ENCODE assay signal across 8 cellular contexts in the genomic region with DNA sequence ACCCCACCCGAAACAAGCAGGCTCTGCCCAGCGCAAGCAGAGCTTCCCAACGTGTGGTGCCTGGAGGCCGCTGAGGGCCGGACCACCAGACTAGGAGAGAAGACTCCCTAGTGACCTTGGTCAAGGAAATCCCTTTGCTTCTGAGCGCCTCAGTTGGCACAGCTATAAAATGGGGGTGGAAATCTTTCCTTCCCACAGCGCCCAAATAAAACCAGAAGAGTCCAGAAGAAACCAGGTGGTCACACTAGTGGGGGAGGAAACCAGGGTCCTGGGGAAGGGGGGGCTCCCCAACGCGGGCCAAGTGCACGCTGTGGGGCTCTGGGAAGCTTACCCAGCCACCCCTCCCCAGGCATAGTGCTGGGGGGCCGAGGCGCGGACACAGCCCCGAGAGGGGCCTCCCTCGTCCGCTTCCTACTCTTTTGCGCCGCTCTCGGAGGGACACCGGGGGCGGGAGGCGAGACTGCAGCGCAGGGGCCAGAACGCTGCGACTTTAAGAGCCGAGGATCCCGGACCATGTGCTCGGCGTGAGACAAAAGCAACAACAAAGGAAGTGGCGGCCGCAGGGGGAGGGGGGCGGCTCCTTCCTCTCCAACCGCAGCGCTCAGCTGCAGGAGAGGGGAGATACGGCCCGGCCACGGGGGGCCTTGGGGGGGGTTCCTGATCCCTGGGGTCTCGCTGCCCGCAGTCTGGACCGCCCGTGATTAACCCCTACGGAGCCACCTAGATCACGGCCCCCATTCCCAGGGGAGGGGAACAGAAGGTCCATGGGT. TPM values are rescaled to one million over a fixed set of nuclear protein-coding genes. Genes with fewer than 3 reads are reported as not detected.
A peak's percentile ranks its signal among the peaks of the same experiment; 100 is the strongest.
DNase-seq lines count a peak whose midpoint lies in the region; ATAC-seq and TF ChIP-seq lines count a peak whose summit lies in the region.

No MANE protein-coding gene starts in this region.

- H3K4me1 ChIP-seq in Caco-2 = peaks cover 3% of the 10 kb centered on the region
- peaks cover 20 to 46% (median 42%) of the 10 kb centered on the region in 4 donors for H3K4me1 ChIP-seq in liver (ENCODE audit: control insufficient read depth in 4 of 4, insufficient read depth in 4 of 4, low read length in 3 of 4)

- H3K9me3 ChIP-seq in Caco-2 (no peaks in the 10 kb centered on the region), liver (ENCODE audit: control insufficient read depth in 4 of 4, low read length in 3 of 4) (no peaks in the 10 kb centered on the region)

- CTCF ChIA-PET in Caco-2 (lab: Charles Lee) = interaction anchor here (0.8 to 2.5 kb wide), 8 partner anchors 14 to 125 kb away, joined by 3 to 24 read pairs (median 4); partner anchors contain the start of genes CLTB and FAF2
- CTCF ChIA-PET in activated CD4-positive, alpha-beta T cell treated with anti-CD3 and anti-CD28 coated beads, Interleukin-2, amount 10 ng/mL, durations not matched to agents 7 days and 5 days (lab: Charles Lee) = interaction anchor here (0.6 to 4.8 kb wide), 6 partner anchors 15 to 152 kb away, joined by 3 to 31 read pairs (median 3); partner anchors contain the start of genes CLTB and FAF2

- H3K27me3 ChIP-seq in Caco-2 (replicated peaks; ENCODE audit: control insufficient read depth, insufficient read depth, low read length) (no peaks in the 10 kb centered on the region), H7 (ENCODE audit: control insufficient read depth, insufficient read depth, low read length) (no peaks in the 10 kb centered on the region), liver (ENCODE audit: control insufficient read depth in 4 of 4, insufficient read depth in 4 of 4, low read length in 3 of 4) (no peaks in the 10 kb centered on the region)

- H3K9me3 Mint-ChIP-seq in Caco-2 (ENCODE audit: unreplicated experiment) = no peaks in the 10 kb centered on the region
- H3K9me3 Mint-ChIP-seq in activated CD4-positive, alpha-beta T cell treated with anti-CD3 and anti-CD28 coated beads, Interleukin-2, amount 10 ng/mL, durations not matched to agents 7 days and 5 days = no peaks in the 10 kb centered on the region

- H3K9ac ChIP-seq in liver (ENCODE audit: low read depth in 1 of 2, low read length in 2 of 2) = peak overlapping the region; percentile 44 to 70

- peak overlapping the region; percentile 97 to 99 for H3K27ac ChIP-seq in liver (ENCODE audit: low read depth in 1 of 2, low read length in 2 of 2)

- H3K36me3 ChIP-seq in Caco-2 (ENCODE audit: control insufficient read depth, insufficient read depth, low read length) (peaks cover 7% of the 10 kb centered on the region; the same call in 1 of the 2 replicates), H7 (replicated peaks; ENCODE audit: control insufficient read depth, insufficient read depth, low read length) (peaks cover 14% of the 10 kb centered on the region), liver (ENCODE audit: control insufficient read depth in 4 of 4, insufficient read depth in 3 of 4, low read depth in 1 of 4, low read length in 3 of 4) (peaks cover 0 to 6% (median 3%) of the 10 kb centered on the region in 4 donors)

- POLR2A ChIA-PET in Caco-2 (lab: Charles Lee) = interaction anchor here (0.6 to 1.9 kb wide), 7 partner anchors 11 to 1913 kb away, joined by 3 to 17 read pairs (median 4); partner anchors contain the start of gene FAF2
- POLR2A ChIA-PET in activated CD4-positive, alpha-beta T cell treated with anti-CD3 and anti-CD28 coated beads, Interleukin-2, amount 10 ng/mL, durations not matched to agents 7 days and 5 days (lab: Charles Lee) = interaction anchor here (0.6 kb wide), 1 partner anchor 88 kb away, joined by 4 read pairs; the partner anchor contains the start of gene FAF2

- WGBS in liver = 9% methylated on average over 43 of the region's 43 CpGs

- no peak for TF ChIP-seq CTCF in Caco-2 (IDR thresholded peaks at IDR 0.05; ENCODE audit: insufficient read depth in 1 of 2, low read depth in 1 of 2, low read length in 1 of 2, severe bottlenecking in 1 of 2, unreplicated experiment in 1 of 2)
- TF ChIP-seq CTCF in liver (IDR thresholded peaks at IDR 0.05; ENCODE audit: low read depth, low read length, missing input control) = no peak

- H3K4me3 ChIP-seq in Caco-2 (ENCODE audit: low read depth, low read length) (peak overlapping the region; percentile 90), H7 (ENCODE audit: insufficient read depth, low read depth, low read length) (peak overlapping the region; percentile 99), liver (ENCODE audit: low read depth in 1 of 3, low read length in 3 of 3) (peak overlapping the region; percentile 73 to 85 (median 78))

- H3K27ac Mint-ChIP-seq in Caco-2 (ENCODE audit: unreplicated experiment) = peak overlapping the region; percentile 96
- H3K27ac Mint-ChIP-seq in activated CD4-positive, alpha-beta T cell treated with anti-CD3 and anti-CD28 coated beads, Interleukin-2, amount 10 ng/mL, durations not matched to agents 7 days and 5 days = peak overlapping the region; percentile 100

- TF ChIP-seq RAD21 in liver (IDR thresholded peaks at IDR 0.05) = no peak

- H3K36me3 Mint-ChIP-seq in Caco-2 (ENCODE audit: insufficient read depth, unreplicated experiment) = peaks cover 48% of the 10 kb centered on the region
- peaks cover 35% of the 10 kb centered on the region for H3K36me3 Mint-ChIP-seq in activated CD4-positive, alpha-beta T cell treated with anti-CD3 and anti-CD28 coated beads, Interleukin-2, amount 10 ng/mL, durations not matched to agents 7 days and 5 days (ENCODE audit: low read depth)

- DNase-seq in Caco-2 (peak; percentile 77 to 81), H7 (peak; percentile 95), NCI-H226 (peak; percentile 66), dermis blood vessel endothelial cell (peak; percentile 88)
- peak; percentile 89 for DNase-seq in activated CD4-positive, alpha-beta T cell treated with anti-CD3 and anti-CD28 coated beads, Interleukin-2, amount 10 ng/mL, durations not matched to agents 7 days and 5 days
- DNase-seq in stimulated activated CD4-positive, alpha-beta T cell treated with anti-CD3 and anti-CD28 coated beads, Interleukin-2, amount 100 ng/mL, for 4 hours (ENCODE audit: low read depth) = peak; percentile 65

- ATAC-seq in HG02588 (IDR thresholded peaks at IDR 0.05; ENCODE audit: unreplicated experiment) = no peak

- H3K27me3 Mint-ChIP-seq in Caco-2 (ENCODE audit: insufficient read depth, unreplicated experiment) = no peaks in the 10 kb centered on the region
- no peaks in the 10 kb centered on the region for H3K27me3 Mint-ChIP-seq in activated CD4-positive, alpha-beta T cell treated with anti-CD3 and anti-CD28 coated beads, Interleukin-2, amount 10 ng/mL, durations not matched to agents 7 days and 5 days

- intact Hi-C loops in Caco-2 (cut with micrococcal nuclease; ENCODE audit: unreplicated experiment) = loop anchor here (2.0 to 5.0 kb wide), 2 partner anchors 88 to 1899 kb away; partner anchors contain the start of gene FAF2

- peaks cover 23% of the 10 kb centered on the region for H3K4me1 Mint-ChIP-seq in Caco-2 (ENCODE audit: low read depth, unreplicated experiment)
- peaks cover 65% of the 10 kb centered on the region for H3K4me1 Mint-ChIP-seq in activated CD4-positive, alpha-beta T cell treated with anti-CD3 and anti-CD28 coated beads, Interleukin-2, amount 10 ng/mL, durations not matched to agents 7 days and 5 days

- H3K4me3 Mint-ChIP-seq in Caco-2 (ENCODE audit: unreplicated experiment) = peak overlapping the region; percentile 96
- H3K4me3 Mint-ChIP-seq in activated CD4-positive, alpha-beta T cell treated with anti-CD3 and anti-CD28 coated beads, Interleukin-2, amount 10 ng/mL, durations not matched to agents 7 days and 5 days = peak overlapping the region; percentile 94

- BruUV-seq in Caco-2 (replicated peaks; lab: Mats Ljungman, UMichigan) = no TSS peak

TF ChIP-seq in liver, 16 proteins besides CTCF, POLR2A, EP300 and RAD21 (continues in another document):
- TF ChIP-seq HNF4A (conservative IDR thresholded peaks at IDR 0.05) (no peak), RXRA (IDR thresholded peaks at IDR 0.05) (no peak)
- TF ChIP-seq, protein P1, sequence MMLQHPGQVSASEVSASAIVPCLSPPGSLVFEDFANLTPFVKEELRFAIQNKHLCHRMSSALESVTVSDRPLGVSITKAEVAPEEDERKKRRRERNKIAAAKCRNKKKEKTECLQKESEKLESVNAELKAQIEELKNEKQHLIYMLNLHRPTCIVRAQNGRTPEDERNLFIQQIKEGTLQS (IDR thresholded peaks at IDR 0.05) = no peak
- TF ChIP-seq, protein P2, sequence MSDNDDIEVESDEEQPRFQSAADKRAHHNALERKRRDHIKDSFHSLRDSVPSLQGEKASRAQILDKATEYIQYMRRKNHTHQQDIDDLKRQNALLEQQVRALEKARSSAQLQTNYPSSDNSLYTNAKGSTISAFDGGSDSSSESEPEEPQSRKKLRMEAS (IDR thresholded peaks at IDR 0.05) = peak; percentile 95

RNA-seq across cellular contexts. Expression of gene RNF44, which starts 0.9 kb away (rescaled TPM):
- total RNA-seq in Caco-2 (2022) (84.2 and 90.8 TPM in 2 replicates), dermis blood vessel endothelial cell (4.1 and 8.6 TPM in 2 replicates), liver (1 to 10 TPM; 3.9 to 5.5 TPM)
- total RNA-seq in H7 (2014; rRNA removed; shearing (Covaris generic)) = 67.4 and 75.6 TPM in 2 replicates
- total RNA-seq in activated CD4-positive, alpha-beta T cell treated with anti-CD3 and anti-CD28 coated beads, Interleukin-2, amount 10 ng/mL, durations not matched to agents 7 days and 5 days = 100 to 1,000 TPM; 137 TPM
- polyA plus RNA-seq in liver = 1 to 10 TPM; 3.2 to 6.4 TPM

RNA-seq across cellular contexts. Expression of gene CDHR2, which starts 12.8 kb away (rescaled TPM):
- total RNA-seq in Caco-2 (2022) (0.19 and 0.59 TPM in 2 replicates), dermis blood vessel endothelial cell (under 0.01 TPM in 1 of 2 replicates, not detected in the other), liver (10 to 100 TPM; 11.4 to 21.8 TPM)
- 0.04 and 0.21 TPM in 2 replicates for total RNA-seq in H7 (2014; rRNA removed; shearing (Covaris generic))
- 1 to 10 TPM; 1.3 to 2.4 TPM for total RNA-seq in activated CD4-positive, alpha-beta T cell treated with anti-CD3 and anti-CD28 coated beads, Interleukin-2, amount 10 ng/mL, durations not matched to agents 7 days and 5 days
- 10 to 100 TPM in 1 of 2 donors, 1 to 10 TPM in 1; 8.8 to 23.8 TPM for polyA plus RNA-seq in liver
